ENCODE assay signal across 30 cellular contexts in the genomic region with DNA sequence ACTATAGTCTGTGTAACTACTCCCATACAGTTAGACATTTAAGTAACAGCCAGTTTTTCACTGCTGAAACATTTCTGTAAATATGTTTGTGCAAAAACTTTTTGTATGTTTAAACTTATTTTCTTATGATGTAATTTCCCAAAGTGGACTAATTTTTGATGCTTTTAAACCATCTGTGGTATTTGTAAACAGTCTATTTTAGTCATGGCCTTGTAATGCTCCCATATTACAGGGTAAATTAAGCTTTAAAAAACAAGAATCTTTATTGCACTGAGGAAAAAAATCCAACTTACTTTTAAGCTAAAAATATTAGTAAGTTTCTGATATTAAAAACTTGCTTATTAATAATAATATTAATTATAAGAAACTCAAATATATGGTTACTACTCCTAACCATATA. TPM values are rescaled to one million over a fixed set of nuclear protein-coding genes. Genes with fewer than 3 reads are reported as not detected.
"Had no signal": no experiment of that assay in that cellular context is flagged by ENCODE, and none has a peak within 500 bp of the region (broad histone marks: within the 10 kb centered on the region; RNA-seq: fewer than 3 reads in every experiment).

No MANE protein-coding gene starts in this region.

- FAIRE-seq: islet of Langerhans had no signal

- H3K4me3 ChIP-seq: coronary artery, hepatocyte, thoracic aorta, transverse colon had no signal

- H3K4me1 Mint-ChIP-seq: endodermal cell; stimulated activated naive B cell treated with anti-CD40 and anti-IgM and Interleukin-4, amounts not matched to agents 10 μg/mL and 1 μg/mL and 100 μg/mL, for 72 hours; stimulated activated naive CD8-positive, alpha-beta T cell treated with anti-CD3 and anti-CD28 coated beads, Interleukin-15, amount 100 ng/mL, for 72 hours had no signal

- ATAC-seq: left lobe of liver; naive thymus-derived CD8-positive, alpha-beta T cell; sciatic nerve; stimulated activated naive B cell treated with anti-CD40 and anti-IgM and Interleukin-4, amounts not matched to agents 10 μg/mL and 1 μg/mL and 100 μg/mL, for 72 hours; stimulated activated naive CD8-positive, alpha-beta T cell treated with anti-CD3 and anti-CD28 coated beads, Interleukin-15, amount 100 ng/mL, for 72 hours had no signal

- H3K27me3 Mint-ChIP-seq: naive thymus-derived CD8-positive, alpha-beta T cell; stimulated activated naive B cell treated with anti-CD40 and anti-IgM and Interleukin-4, amounts not matched to agents 10 μg/mL and 1 μg/mL and 100 μg/mL, for 72 hours; stimulated activated naive CD8-positive, alpha-beta T cell treated with anti-CD3 and anti-CD28 coated beads, Interleukin-15, amount 100 ng/mL, for 72 hours had no signal

- H3K9me3 Mint-ChIP-seq: endodermal cell; naive thymus-derived CD8-positive, alpha-beta T cell; stimulated activated naive B cell treated with anti-CD40 and anti-IgM and Interleukin-4, amounts not matched to agents 10 μg/mL and 1 μg/mL and 100 μg/mL, for 72 hours; stimulated activated naive CD8-positive, alpha-beta T cell treated with anti-CD3 and anti-CD28 coated beads, Interleukin-15, amount 100 ng/mL, for 72 hours had no signal

- H3K27ac Mint-ChIP-seq: endodermal cell; naive thymus-derived CD8-positive, alpha-beta T cell; stimulated activated naive B cell treated with anti-CD40 and anti-IgM and Interleukin-4, amounts not matched to agents 10 μg/mL and 1 μg/mL and 100 μg/mL, for 72 hours; stimulated activated naive CD8-positive, alpha-beta T cell treated with anti-CD3 and anti-CD28 coated beads, Interleukin-15, amount 100 ng/mL, for 72 hours had no signal

- DNase-seq: effector CD4-positive, alpha-beta T cell; endodermal cell; foreskin fibroblast; mammary epithelial cell; naive thymus-derived CD8-positive, alpha-beta T cell; posterior cingulate gyrus; stimulated activated CD4-positive, alpha-beta T cell treated with anti-CD3 and anti-CD28 coated beads, Interleukin-2, amount 100 ng/mL, for 24 hours; stimulated activated CD4-positive, alpha-beta T cell treated with anti-CD3 and anti-CD28 coated beads, Interleukin-4, amount 100 ng/mL, for 4 hours; stimulated activated naive B cell treated with anti-CD40 and anti-IgM and Interleukin-4, amounts not matched to agents 10 μg/mL and 1 μg/mL and 100 μg/mL, for 72 hours; stimulated activated naive CD8-positive, alpha-beta T cell treated with anti-CD3 and anti-CD28 coated beads, Interleukin-15, amount 100 ng/mL, for 72 hours; substantia nigra; transverse colon had no signal

- H3K27me3 ChIP-seq: hepatocyte, neutrophil, transverse colon had no signal

- H3K27ac ChIP-seq: coronary artery, hepatocyte, neutrophil, thoracic aorta, transverse colon had no signal

- H3K4me3 Mint-ChIP-seq: endodermal cell; naive thymus-derived CD8-positive, alpha-beta T cell; stimulated activated naive B cell treated with anti-CD40 and anti-IgM and Interleukin-4, amounts not matched to agents 10 μg/mL and 1 μg/mL and 100 μg/mL, for 72 hours; stimulated activated naive CD8-positive, alpha-beta T cell treated with anti-CD3 and anti-CD28 coated beads, Interleukin-15, amount 100 ng/mL, for 72 hours had no signal

- H3K9me3 ChIP-seq: neutrophil, thoracic aorta, transverse colon had no signal

RNA-seq across cellular contexts. Expression of gene ROPN1, which starts 44.4 kb away (rescaled TPM):
- total RNA-seq: chondrocyte; dermis microvascular lymphatic vessel endothelial cell; endodermal cell; fibroblast of lung; hepatocyte; left lobe of liver; mesenteric fat pad; mononuclear cell; naive thymus-derived CD8-positive, alpha-beta T cell; osteoblast; pulmonary artery endothelial cell; sciatic nerve; skeletal muscle tissue; thoracic aorta; ureter had no signal
- polyA plus RNA-seq: esophagus; fibroblast of lung; hepatocyte; naive thymus-derived CD8-positive, alpha-beta T cell; neural cell had no signal
